ENCODE assay signal across 18 cellular contexts in genomic region chr5:15575566-15576195, GRCh38.
"Had no signal": no experiment of that assay in that cellular context is flagged by ENCODE, and none has a peak within 500 bp of the region (broad histone marks: within the 10 kb centered on the region; RNA-seq: fewer than 3 reads in every experiment).

No MANE protein-coding gene starts in this region.

- H3K27me3 Mint-ChIP-seq: activated B cell treated with CpG ODN at 0.5 μM for 24 hours; activated CD8-positive, alpha-beta T cell treated with anti-CD3 and anti-CD28 coated beads for 36 hours; dendritic cell treated with granulocyte-macrophage colony-stimulating factor and Interleukin-4, amounts not matched to agents 40 ng/mL and 50 ng/mL, for 4 days had no signal

- H3K36me3 Mint-ChIP-seq: immature natural killer cell; stimulated activated effector memory CD8-positive, alpha-beta T cell treated with anti-CD3 and anti-CD28 coated beads, Interleukin-12 subunit alpha, Interleukin-12 subunit beta, amount 100 ng/mL, for 72 hours had no signal

- H3K27ac ChIP-seq: foreskin keratinocyte, parathyroid adenoma, vagina had no signal

- ATAC-seq: activated CD8-positive, alpha-beta T cell treated with anti-CD3 and anti-CD28 coated beads for 36 hours; activated T-cell treated with anti-CD3 and anti-CD28 coated beads, Interleukin-2, amount 50 U/mL, for 4 hours; foreskin keratinocyte; stimulated activated effector memory CD8-positive, alpha-beta T cell treated with anti-CD3 and anti-CD28 coated beads, Interleukin-12 subunit alpha, Interleukin-12 subunit beta, amount 100 ng/mL, for 72 hours had no signal

- H3K9me3 Mint-ChIP-seq: activated B cell treated with CpG ODN at 0.5 μM for 24 hours; activated CD8-positive, alpha-beta T cell treated with anti-CD3 and anti-CD28 coated beads for 36 hours had no signal

- H3K27me3 ChIP-seq: adrenal gland, foreskin keratinocyte, transverse colon, vagina had no signal

- H3K36me3 ChIP-seq: adrenal gland, transverse colon, vagina had no signal

- DNase-seq: activated B cell treated with CpG ODN at 0.5 μM for 24 hours; activated CD4-positive, alpha-beta T cell treated with anti-CD3 and anti-CD28 coated beads for 48 hours; activated CD8-positive, alpha-beta T cell treated with anti-CD3 and anti-CD28 coated beads for 36 hours; activated effector memory CD4-positive, alpha-beta T cell treated with Interleukin-2 at 50 U/mL for 16 hours; activated naive CD4-positive, alpha-beta T cell treated with anti-CD3 and anti-CD28 coated beads, Interleukin-2, amount 50 U/mL, for 16 hours; activated T-cell treated with anti-CD3 and anti-CD28 coated beads, Interleukin-2, amount 50 U/mL, for 4 hours; adrenal gland; central memory CD4-positive, alpha-beta T cell; foreskin keratinocyte; immature natural killer cell; left cardiac atrium; SW 1271; transverse colon had no signal

- H3K4me1 ChIP-seq: parathyroid adenoma had no signal

- H3K9me3 ChIP-seq: adrenal gland, transverse colon, vagina had no signal

- H3K4me1 Mint-ChIP-seq: activated B cell treated with CpG ODN at 0.5 μM for 24 hours; immature natural killer cell; stimulated activated effector memory CD8-positive, alpha-beta T cell treated with anti-CD3 and anti-CD28 coated beads, Interleukin-12 subunit alpha, Interleukin-12 subunit beta, amount 100 ng/mL, for 72 hours had no signal

- H3K4me3 Mint-ChIP-seq: activated B cell treated with CpG ODN at 0.5 μM for 24 hours; activated CD8-positive, alpha-beta T cell treated with anti-CD3 and anti-CD28 coated beads for 36 hours; activated T-cell treated with anti-CD3 and anti-CD28 coated beads, Interleukin-2, amount 50 U/mL, for 4 hours; dendritic cell treated with granulocyte-macrophage colony-stimulating factor and Interleukin-4, amounts not matched to agents 40 ng/mL and 50 ng/mL, for 4 days; immature natural killer cell; stimulated activated effector memory CD8-positive, alpha-beta T cell treated with anti-CD3 and anti-CD28 coated beads, Interleukin-12 subunit alpha, Interleukin-12 subunit beta, amount 100 ng/mL, for 72 hours had no signal

- H3K27ac Mint-ChIP-seq: activated B cell treated with CpG ODN at 0.5 μM for 24 hours; activated CD8-positive, alpha-beta T cell treated with anti-CD3 and anti-CD28 coated beads for 36 hours; dendritic cell treated with granulocyte-macrophage colony-stimulating factor and Interleukin-4, amounts not matched to agents 40 ng/mL and 50 ng/mL, for 4 days; immature natural killer cell; stimulated activated effector memory CD8-positive, alpha-beta T cell treated with anti-CD3 and anti-CD28 coated beads, Interleukin-12 subunit alpha, Interleukin-12 subunit beta, amount 100 ng/mL, for 72 hours had no signal

- H3K4me3 ChIP-seq: adrenal gland, lung, transverse colon, vagina had no signal
